19 cellular contexts compared by ENCODE assay signal in genomic region chr2:177806025-177806424, GRCh38.
DNase-seq lines count a peak whose midpoint lies in the region; ATAC-seq and TF ChIP-seq lines count a peak whose summit lies in the region.
"Had no signal": no experiment of that assay in that cellular context is flagged by ENCODE, and none has a peak within 500 bp of the region (broad histone marks: within the 10 kb centered on the region; RNA-seq: fewer than 3 reads in every experiment).

No MANE protein-coding gene starts in this region.

- no peaks in the 10 kb centered on the region for H3F3A ChIP-seq in GM23248 (ENCODE audit: insufficient read depth)

- ATAC-seq in esophagus mucosa: no peak

- no peaks in the 10 kb centered on the region for H4K20me1 ChIP-seq in GM23248 (ENCODE audit: insufficient read depth)

- 0 out of 2 replicates have a peak, but pooled peaks cover 3% of the 10 kb centered on the region for H3K27me3 ChIP-seq in GM23248 (replicated peaks; ENCODE audit: insufficient read depth)

- TF ChIP-seq CTCF in astrocyte of the spinal cord (IDR thresholded peaks at IDR 0.05; ENCODE audit: low read depth, low read length): no peak

- H3K36me3 ChIP-seq in GM23248 (ENCODE audit: low read depth): no peaks in the 10 kb centered on the region

- H2AFZ ChIP-seq in GM23248: no peak overlapping the region

- DNase-seq in AG08395 (ENCODE audit: low spot score) (peak; percentile 24), GM23248 (peak; percentile 19), astrocyte of the spinal cord (ENCODE audit: low read depth, low spot score) (peak; percentile 67), iris pigment epithelial cell (ENCODE audit: low read depth) (peak; percentile 55), HuH-7 (ENCODE audit: low spot score) (no peak), DMS 273 (lab: John Stamatoyannopoulos, UW; ENCODE audit: unreplicated experiment) (no peak), amniotic stem cell (lab: John Stamatoyannopoulos, UW) (no peak)
- DNase-seq: AML-193, EL, GOT3, KG1, NCI-H1092 treated with DMSO at 0.1 percent for 48 hours, NCI-H1694 treated with DMSO at 0.1 percent for 48 hours, NCI-H2107, NCI-H226, NCI-H526, Right ventricle myocardium superior had no signal

- in situ Hi-C loops in GM23248 (cut with MboI) (no loop called here), astrocyte of the spinal cord (cut with HindIII; ENCODE audit: low sequenced_read_pairs) (no loop called here)

- no peaks in the 10 kb centered on the region for H3K9me3 ChIP-seq in GM23248 (ENCODE audit: low read depth)

- no peak overlapping the region for H3K4me2 ChIP-seq in GM23248 (ENCODE audit: unreplicated experiment)

- no peak overlapping the region for H3K9ac ChIP-seq in GM23248

- no peaks in the 10 kb centered on the region for H3K4me1 ChIP-seq in GM23248 (ENCODE audit: insufficient read depth)

- H3K27ac ChIP-seq in GM23248: no peak overlapping the region
- H3K27ac ChIP-seq: SK-N-MC had no signal

- no peaks in the 10 kb centered on the region for H3K9me2 ChIP-seq in GM23248 (ENCODE audit: insufficient read depth)

- H3K4me3 ChIP-seq in GM23248: no peak overlapping the region
- no peak overlapping the region for H3K4me3 ChIP-seq in astrocyte of the spinal cord (ENCODE audit: low read depth, low read length)
- H3K4me3 ChIP-seq: SK-N-MC had no signal

- H3K79me2 ChIP-seq in GM23248 (ENCODE audit: insufficient read depth): no peaks in the 10 kb centered on the region

Comparison
In these comparisons a context has a peak if more than half of its experiments do, and no peak if none do; other contexts are left out.
1. DNase-seq: peak in AG08395 (single experiment), GM23248 (single experiment), astrocyte of the spinal cord (single experiment) and iris pigment epithelial cell (single experiment); none in HuH-7 (single experiment), DMS 273 (single experiment) and amniotic stem cell (single experiment).